1 cellular context compared by ENCODE assay signal in genomic region chr11:102300837-102301236, GRCh38. TPM values are rescaled to one million over a fixed set of nuclear protein-coding genes. Genes with fewer than 3 reads are reported as not detected.
"Had no signal": no experiment of that assay in that cellular context is flagged by ENCODE, and none has a peak within 500 bp of the region (broad histone marks: within the 10 kb centered on the region; RNA-seq: fewer than 3 reads in every experiment).

No MANE protein-coding gene starts in this region.

RNA-seq across cellular contexts. Expression of gene BIRC3, which starts 16.4 kb away (rescaled TPM):
- polyA plus RNA-seq: neural cell had no signal
